ENCODE assay signal across 21 cellular contexts in genomic region chr5:39373797-39374196, GRCh38. TPM values are rescaled to one million over a fixed set of nuclear protein-coding genes. Genes with fewer than 3 reads are reported as not detected.
A peak's percentile ranks its signal among the peaks of the same experiment; 100 is the strongest.
DNase-seq lines count a peak whose midpoint lies in the region; ATAC-seq, FAIRE-seq and TF ChIP-seq lines count a peak whose summit lies in the region.
"Had no signal": no experiment of that assay in that cellular context is flagged by ENCODE, and none has a peak within 500 bp of the region (broad histone marks: within the 10 kb centered on the region; RNA-seq: fewer than 3 reads in every experiment).

No MANE protein-coding gene starts in this region.

- H3K9me2 ChIP-seq in hepatocyte (replicated peaks; ENCODE audit: insufficient read depth) = no peaks in the 10 kb centered on the region

- WGBS in hepatocyte (ENCODE audit: low lambda C conversion rate, missing lambda C conversion rate) = 98% methylated on average over 2 of the region's 2 CpGs
- WGBS in right lobe of liver (ENCODE audit: insufficient coverage, low coverage, low lambda C conversion rate, missing lambda C conversion rate) = 86% methylated on average over 2 of the region's 2 CpGs
- WGBS in small intestine, 3 donors = 39 to 65% (median 45%) methylated on average over 2 of the region's 2 CpGs

- DNase-seq in Calu3 (no peak), hepatocyte (ENCODE audit: low spot score) (no peak), right lobe of liver (no peak), small intestine (peak; percentile 5), NCI-H446 (lab: John Stamatoyannopoulos, UW) (no peak), GM10248 (ENCODE audit: extremely low spot score) (no peak), T1000 (lab: John Stamatoyannopoulos, UW) (no peak)
- DNase-seq: CD8-positive, alpha-beta T cell; DMS 273 treated with DMSO at 0.1 percent for 48 hours; H9; NCI-H1417 treated with DMSO at 0.1 percent for 48 hours; NCI-H1930; NCI-H226; NCI-H524 treated with DMSO at 0.1 percent for 48 hours; SHP77 had no signal

- H3K4me1 ChIP-seq in hepatocyte (ENCODE audit: insufficient read depth) (peaks cover 11% of the 10 kb centered on the region), right lobe of liver (peaks cover 0 to 52% (median 17%) of the 10 kb centered on the region in 4 donors), small intestine (ENCODE audit: control insufficient read depth in 2 of 2, insufficient read depth in 1 of 2, low read depth in 1 of 2, low read length in 1 of 2) (no peaks in the 10 kb centered on the region)
- H3K4me1 ChIP-seq: BLaER1 treated with 17β-estradiol and CSF1 and Interleukin-3, amounts not matched to agents 10 nM and 100 nM had no signal

- BruUV-seq in Calu3 (replicated peaks; lab: Mats Ljungman, UMichigan) = no TSS peak

- H3K4me3 ChIP-seq in hepatocyte (no peak overlapping the region), right lobe of liver (no peak overlapping the region), small intestine (ENCODE audit: low read depth in 1 of 2, low read length in 2 of 2) (no peak overlapping the region)
- H3K4me3 ChIP-seq: BLaER1 treated with 17β-estradiol and CSF1 and Interleukin-3, amounts not matched to agents 10 nM and 100 nM had no signal

- H4K20me1 ChIP-seq in hepatocyte (ENCODE audit: insufficient read depth, poor library complexity, severe bottlenecking) = no peaks in the 10 kb centered on the region

- FAIRE-seq in small intestine (lab: Jason Lieb, UNC) = no peak
- FAIRE-seq: A204.1, G401.6 had no signal

- peaks cover 4% of the 10 kb centered on the region for H3K36me3 ChIP-seq in hepatocyte (replicated peaks; ENCODE audit: insufficient read depth, low read depth)
- H3K36me3 ChIP-seq in right lobe of liver = peaks cover 0 to 2% (median 1%) of the 10 kb centered on the region in 4 donors
- H3K36me3 ChIP-seq in small intestine (ENCODE audit: control insufficient read depth in 2 of 2, insufficient read depth in 2 of 2, low read length in 2 of 2) = no peaks in the 10 kb centered on the region

- peaks cover 49% of the 10 kb centered on the region for H3K4me1 Mint-ChIP-seq in Calu3 (ENCODE audit: low read depth, unreplicated experiment)

- H3K27me3 ChIP-seq in hepatocyte = no peaks in the 10 kb centered on the region
- no peaks in the 10 kb centered on the region for H3K27me3 ChIP-seq in right lobe of liver
- no peaks in the 10 kb centered on the region for H3K27me3 ChIP-seq in small intestine (ENCODE audit: control insufficient read depth in 2 of 2, insufficient read depth in 2 of 2, low read length in 2 of 2)
- H3K27me3 ChIP-seq: BLaER1 treated with 17β-estradiol and CSF1 and Interleukin-3, amounts not matched to agents 10 nM and 100 nM had no signal

- no peak overlapping the region for H3K4me3 Mint-ChIP-seq in Calu3 (ENCODE audit: low read depth, unreplicated experiment)
- H3K4me3 Mint-ChIP-seq: CD8-positive, alpha-beta T cell; H9 had no signal

- H3K9me3 Mint-ChIP-seq in Calu3 (ENCODE audit: low read depth, unreplicated experiment) = no peaks in the 10 kb centered on the region
- H3K9me3 Mint-ChIP-seq: CD8-positive, alpha-beta T cell; H9 had no signal

- ATAC-seq in right lobe of liver = peak in 1 of 4 donors; percentile 27
- ATAC-seq: CD8-positive, alpha-beta T cell had no signal

- peak overlapping the region; percentile 36 for H3K27ac Mint-ChIP-seq in Calu3 (ENCODE audit: unreplicated experiment)
- H3K27ac Mint-ChIP-seq: CD8-positive, alpha-beta T cell; H9 had no signal

- peak overlapping the region; percentile 22 for H3K27ac ChIP-seq in hepatocyte
- H3K27ac ChIP-seq in right lobe of liver = peak overlapping the region; percentile 37 to 51 (median 41)
- no peak overlapping the region for H3K27ac ChIP-seq in small intestine (ENCODE audit: low read depth in 1 of 2, low read length in 1 of 2)
- H3K27ac ChIP-seq: BLaER1 treated with 17β-estradiol and CSF1 and Interleukin-3, amounts not matched to agents 10 nM and 100 nM; KMS-11 had no signal

- intact Hi-C loops in Calu3 (cut with micrococcal nuclease; ENCODE audit: unreplicated experiment) (loop anchor here (5.0 kb wide), 2 partner anchors 91 to 156 kb away; partner anchors contain the start of gene FYB1), right lobe of liver (cut with DNase I) (no loop called here)

- peaks cover 5% of the 10 kb centered on the region for H3K36me3 Mint-ChIP-seq in Calu3 (ENCODE audit: insufficient read depth, unreplicated experiment)
- H3K36me3 Mint-ChIP-seq: CD8-positive, alpha-beta T cell had no signal

- no peaks in the 10 kb centered on the region for H3K27me3 Mint-ChIP-seq in Calu3 (ENCODE audit: unreplicated experiment)

- TF ChIP-seq CTCF in Calu3 (IDR thresholded peaks at IDR 0.05; ENCODE audit: unreplicated experiment) = no peak
- no peak for TF ChIP-seq CTCF in hepatocyte (IDR thresholded peaks at IDR 0.05; ENCODE audit: poor library complexity)
- TF ChIP-seq CTCF in right lobe of liver (IDR thresholded peaks at IDR 0.05) = no peak
- TF ChIP-seq CTCF in GM10248 (IDR thresholded peaks at IDR 0.05; ENCODE audit: control extremely low read depth, extremely low read depth, low read depth, missing control alignments) = no peak

- CTCF ChIA-PET in Calu3 (lab: Charles Lee) (interaction anchor here (0.8 to 1.5 kb wide), 5 partner anchors 47 to 175 kb away, joined by 3 to 8 read pairs (median 4); no protein-coding TSS in a partner anchor), GM10248 (lab: Yijun Ruan, JAX) (interaction anchor here (1.6 kb wide), 1 partner anchor 174 kb away, joined by 4 read pairs; no protein-coding TSS in a partner anchor)

- peak; percentile 40 for TF ChIP-seq POLR2A in right lobe of liver (IDR thresholded peaks at IDR 0.05)

- POLR2A ChIA-PET in GM10248 (lab: Yijun Ruan, JAX) = no interaction called here

- no peaks in the 10 kb centered on the region for H3K79me2 ChIP-seq in hepatocyte

- no peaks in the 10 kb centered on the region for H3K9me3 ChIP-seq in hepatocyte (ENCODE audit: low read depth)
- no peaks in the 10 kb centered on the region for H3K9me3 ChIP-seq in right lobe of liver
- H3K9me3 ChIP-seq in small intestine (ENCODE audit: control insufficient read depth, low read depth) = no peaks in the 10 kb centered on the region
- H3K9me3 ChIP-seq: BLaER1 treated with 17β-estradiol and CSF1 and Interleukin-3, amounts not matched to agents 10 nM and 100 nM had no signal

- H3K4me2 ChIP-seq in hepatocyte = no peak overlapping the region
- H3K4me2 ChIP-seq: BLaER1 treated with 17β-estradiol and CSF1 and Interleukin-3, amounts not matched to agents 10 nM and 100 nM; KMS-11 had no signal

- H2AFZ ChIP-seq in hepatocyte = no peak overlapping the region

RNA-seq across cellular contexts. Expression of gene C9, which starts 9.5 kb away (rescaled TPM):
- total RNA-seq in Calu3 (2022) = not detected in 2 replicates
- 0.47 and 0.76 TPM in 2 replicates for total RNA-seq in hepatocyte
- polyA plus RNA-seq in hepatocyte = 0.38 and 0.79 TPM in 2 replicates
- total RNA-seq in right lobe of liver = 1,000 to 10,000 TPM in 5 of 6 experiments, 100 to 1,000 TPM in 1; 926 to 1,698 (median 1,449) TPM
- not detected for polyA plus RNA-seq in small intestine
- total RNA-seq: CD8-positive, alpha-beta T cell; H9; M059J; RPMI7951 had no signal

RNA-seq across cellular contexts. Expression of gene DAB2, which starts 51.0 kb away (rescaled TPM):
- 9.5 and 12.4 TPM in 2 replicates for total RNA-seq in Calu3 (2022)
- total RNA-seq in hepatocyte = 98.9 and 115 TPM in 2 replicates
- 130 TPM in 2 replicates for polyA plus RNA-seq in hepatocyte
- total RNA-seq in right lobe of liver = 10 to 100 TPM in 5 of 6 experiments, 1 to 10 TPM in 1; 7.3 to 32.8 (median 14.0) TPM
- 10 to 100 TPM in 1 of 3 donors, 1 to 10 TPM in 2; 1.1 to 11.6 (median 8.1) TPM for polyA plus RNA-seq in small intestine
- total RNA-seq: CD8-positive, alpha-beta T cell had no signal

Comparison
In these comparisons a context has a peak if more than half of its experiments do, and no peak if none do; other contexts are left out.
1. H3K27ac ChIP-seq: peak in hepatocyte (single experiment) and right lobe of liver (3 of 3); none in small intestine (0 of 2).
2. RNA of gene C9, which starts 9.5 kb away (total RNA-seq): 926 to 1,698 TPM in right lobe of liver; 0.47 to 0.76 TPM in hepatocyte and not detected in Calu3; every median in the first group is over 100 times any median in the second.